11 cellular contexts compared by ENCODE assay signal in genomic region chr10:100482834-100483185, GRCh38. TPM values are rescaled to one million over a fixed set of nuclear protein-coding genes. Genes with fewer than 3 reads are reported as not detected.
DNase-seq lines count a peak whose midpoint lies in the region; ATAC-seq, FAIRE-seq and TF ChIP-seq lines count a peak whose summit lies in the region.
"Had no signal": no experiment of that assay in that cellular context is flagged by ENCODE, and none has a peak within 500 bp of the region (broad histone marks: within the 10 kb centered on the region; RNA-seq: fewer than 3 reads in every experiment).

No MANE protein-coding gene starts in this region.

- H4K20me1 ChIP-seq in H9 (ENCODE audit: control insufficient read depth, insufficient read depth, insufficient read length) = no peaks in the 10 kb centered on the region

- no peak overlapping the region for H3K14ac ChIP-seq in H9 (ENCODE audit: insufficient read depth, low read length)

- no peak for DNase-seq in A549 (ENCODE audit: low read depth in 1 of 2, low spot score in 1 of 2)
- no peak for DNase-seq in H9
- no peak for DNase-seq in adipocyte (ENCODE audit: low read depth)
- DNase-seq in naive B cell = no peak
- no peak for DNase-seq in DMS53 (lab: John Stamatoyannopoulos, UW)
- no peak for DNase-seq in frontal cortex (ENCODE audit: low spot score in 2 of 2)
- DNase-seq in ovary = no peak

- H3K36me3 Mint-ChIP-seq in H9 (ENCODE audit: insufficient read depth in 1 of 3, low read depth in 3 of 3) (peaks cover 2 to 7% (median 5%) of the 10 kb centered on the region in 3 experiments; a peak in 4 of 7 replicates), naive B cell (peaks cover 7 to 9% of the 10 kb centered on the region in 2 donors)

- H3K4ac ChIP-seq in H9 (ENCODE audit: low read depth, low read length) = no peak overlapping the region

- POLR2A ChIA-PET in A549 (lab: Yijun Ruan, JAX) = interaction anchor here (1.0 to 1.2 kb wide), 3 partner anchors 11 to 136 kb away, joined by 3 to 4 read pairs (median 4); partner anchors contain the start of genes HIF1AN and SCD

- CTCF ChIA-PET in A549 (lab: Yijun Ruan, JAX) = interaction anchor here (0.6 to 25.5 kb wide), 34 partner anchors 10 to 1043 kb away, joined by 3 to 381 read pairs (median 6); partner anchors contain the start of genes SEC31B and WNT8B

- no peaks in the 10 kb centered on the region for H3K79me2 ChIP-seq in H9 (ENCODE audit: insufficient read depth, low read length)

- no peaks in the 10 kb centered on the region for H3K79me1 ChIP-seq in H9 (ENCODE audit: insufficient read depth, low read depth, low read length, poor library complexity, severe bottlenecking)

- no peak overlapping the region for H3T11ph ChIP-seq in H9 (ENCODE audit: low read length)

- TF ChIP-seq POLR2A in A549 (IDR thresholded peaks at IDR 0.05; ENCODE audit: low read length) (no peak), ovary (IDR thresholded peaks at IDR 0.05) (no peak)

- TF ChIP-seq EP300 in A549 (IDR thresholded peaks at IDR 0.05) (no peak), ovary (IDR thresholded peaks at IDR 0.05) (no peak)

- H3K4me3 Mint-ChIP-seq in H9 (peak overlapping the region; percentile 57 to 80), naive B cell (peak overlapping the region; percentile 21 to 91 (median 90))

- no peak overlapping the region for H2AK5ac ChIP-seq in H9 (ENCODE audit: insufficient read length, low read length)

- no peak overlapping the region for H3K27ac ChIP-seq in A549
- H3K27ac ChIP-seq in H9 (ENCODE audit: insufficient read length, low read depth, low read length) = no peak overlapping the region
- H3K27ac ChIP-seq in ovary = no peak overlapping the region

- ATAC-seq in A549 = peak; percentile 1; a peak in 2 of 6 replicates
- ATAC-seq in naive B cell (ENCODE audit: low read depth in 2 of 2) = no peak
- no peak for ATAC-seq in HG03097 (IDR thresholded peaks at IDR 0.05; ENCODE audit: low FRiP score, unreplicated experiment)

- 0 out of 5 replicates have a peak, but pooled peaks cover 0 to 3% of the 10 kb centered on the region in 2 experiments for H3K9me3 Mint-ChIP-seq in H9
- H3K9me3 Mint-ChIP-seq in naive B cell = peaks cover 0 to 4% (median 0%) of the 10 kb centered on the region in 7 donors

- WGBS in A549 (ENCODE audit: missing lambda C conversion rate) = 53% methylated on average over 5 of the region's 5 CpGs
- no CpG with 5 or more reads among the region's 5 CpGs for WGBS in H9 (ENCODE audit: extremely low coverage, insufficient read length, low lambda C conversion rate)
- 29% methylated on average over 5 of the region's 5 CpGs for WGBS in ovary, 3 donors

- H3K9ac ChIP-seq in H9 (ENCODE audit: extremely low read depth, insufficient read length, low read length) (no peak overlapping the region), adipocyte (ENCODE audit: low read length) (no peak overlapping the region)

- H3K4me1 ChIP-seq in A549 (0 out of 3 replicates have a peak, but pooled peaks cover 3% of the 10 kb centered on the region), H9 (ENCODE audit: insufficient read depth, low read length) (peaks cover 7% of the 10 kb centered on the region), adipocyte (ENCODE audit: control insufficient read depth, insufficient read depth, low read length) (peaks cover 13% of the 10 kb centered on the region), ovary (ENCODE audit: insufficient read depth) (peaks cover 7% of the 10 kb centered on the region)

- FAIRE-seq in A549 (lab: Jason Lieb, UNC) = no peak
- FAIRE-seq in frontal cortex (lab: Jason Lieb, UNC) = no peak
- FAIRE-seq: G401.6 had no signal

- H3K27me3 Mint-ChIP-seq in H9 (ENCODE audit: low read depth) (peaks cover 96% of the 10 kb centered on the region), naive B cell (peaks cover 20 to 48% (median 36%) of the 10 kb centered on the region in 3 donors)

- no peak overlapping the region for H3K18ac ChIP-seq in H9 (ENCODE audit: insufficient read length, low read depth, low read length)

- H3K27ac Mint-ChIP-seq in H9 = no peak overlapping the region
- H3K27ac Mint-ChIP-seq in naive B cell = peak overlapping the region in 1 of 6 donors; percentile 26

- H3K9me3 ChIP-seq in A549 (no peaks in the 10 kb centered on the region), H9 (ENCODE audit: control insufficient read depth, low read depth, low read length) (no peaks in the 10 kb centered on the region), adipocyte (ENCODE audit: control insufficient read depth, low read length) (no peaks in the 10 kb centered on the region), ovary (no peaks in the 10 kb centered on the region)

- no peak overlapping the region for H3K56ac ChIP-seq in H9 (ENCODE audit: insufficient read length, low read depth, low read length)

- no peak overlapping the region for H3K23ac ChIP-seq in H9 (ENCODE audit: insufficient read length, low read depth, low read length)

- H2BK20ac ChIP-seq in H9 (ENCODE audit: low read depth, low read length, poor library complexity, severe bottlenecking) = no peak overlapping the region

- H2BK120ac ChIP-seq in H9 (ENCODE audit: low read depth, low read length, poor library complexity, severe bottlenecking) = no peak overlapping the region

- no peak overlapping the region for H4K8ac ChIP-seq in H9 (replicated peaks; ENCODE audit: insufficient read length, low read depth, low read length)

- peak overlapping the region; percentile 44 for H3K4me3 ChIP-seq in A549
- peak overlapping the region; percentile 72 for H3K4me3 ChIP-seq in adipocyte (ENCODE audit: low read length)
- H3K4me3 ChIP-seq in ovary = no peak overlapping the region

- no peak overlapping the region for H2BK15ac ChIP-seq in H9 (ENCODE audit: low read depth, low read length)

- H3K36me3 ChIP-seq in adipocyte (ENCODE audit: control insufficient read depth, insufficient read depth, low read length, severe bottlenecking) (peaks cover 7% of the 10 kb centered on the region), ovary (no peaks in the 10 kb centered on the region)

- no peak overlapping the region for H2BK12ac ChIP-seq in H9 (ENCODE audit: insufficient read length, low read depth, low read length)

- H3K27me3 ChIP-seq in H9 (ENCODE audit: insufficient read depth, low read length) = peaks cover 63% of the 10 kb centered on the region
- peaks cover 69% of the 10 kb centered on the region for H3K27me3 ChIP-seq in adipocyte (replicated peaks; ENCODE audit: control insufficient read depth, insufficient read depth, low read length)
- H3K27me3 ChIP-seq in ovary = no peaks in the 10 kb centered on the region

- no peak overlapping the region for H4K91ac ChIP-seq in H9 (ENCODE audit: insufficient read length, low read depth, low read length)

- peaks cover 50 to 52% of the 10 kb centered on the region in 2 experiments for H3K4me1 Mint-ChIP-seq in H9
- peaks cover 10 to 19% (median 14%) of the 10 kb centered on the region in 3 donors for H3K4me1 Mint-ChIP-seq in naive B cell

- H4K5ac ChIP-seq in H9 (ENCODE audit: insufficient read length, low read depth, low read length) = no peak overlapping the region

- no peak for TF ChIP-seq RAD21 in A549 (conservative IDR thresholded peaks at IDR 0.05 in 1 of 2, IDR thresholded peaks at IDR 0.05 in 1 of 2)

- peaks cover 8% of the 10 kb centered on the region for H3K23me2 ChIP-seq in H9 (ENCODE audit: insufficient read length, low read depth, low read length, poor library complexity, severe bottlenecking)

- no peak overlapping the region for H2AFZ ChIP-seq in H9 (ENCODE audit: low read length)

- TF ChIP-seq CTCF in A549 (IDR thresholded peaks at IDR 0.05) (peak; percentile 24; the same call in 1 of the 3 replicates), H9 (conservative IDR thresholded peaks at IDR 0.05) (no peak; the same call in 1 of the 3 replicates), ovary (IDR thresholded peaks at IDR 0.05) (no peak)

- intact Hi-C loops in ovary (cut with DNase I) = no loop called here

- no peak overlapping the region for H2BK5ac ChIP-seq in H9 (ENCODE audit: insufficient read length, low read length)

- peak overlapping the region; percentile 99 for H3K4me2 ChIP-seq in A549
- H3K4me2 ChIP-seq in H9 (ENCODE audit: insufficient read depth, insufficient read length, low read length) = peak overlapping the region; percentile 67

RNA-seq across cellular contexts. Expression of gene WNT8B, which starts 20.0 kb away (rescaled TPM):
- polyA plus RNA-seq in A549 (2011; rRNA removed) (0.05 and 0.08 TPM in 2 replicates), A549 (2017; fragmentation: RNase III; extraction: RNeasy Plus Mini Kit Qiagen cat#74134 plus additional on column Dnase treatment) (0.04 to 0.05 TPM in 2 of 3 replicates, not detected in the other), naive B cell (ENCODE audit: low read depth in 6 of 6) (under 1 TPM in 1 of 6 donors, not detected in 5; 0.17 TPM), ovary (under 1 TPM in 1 of 2 donors, not detected in 1; 0.06 TPM)
- polyA plus RNA-seq in A549 (2012; cell fraction: cytosol; rRNA removed) = 0.01 and 0.03 TPM in 2 replicates
- polyA plus RNA-seq in A549 (2012; cell fraction: nucleus; rRNA removed) = 0.04 TPM in 2 replicates
- not detected in 2 replicates for polyA minus RNA-seq in A549 (2011; rRNA and poly(A)+ RNA removed)
- total RNA-seq in H9 (2021) (not detected in 2 replicates), frontal cortex (not detected), ovary (under 1 TPM in 3 of 7 donors, not detected in 4; 0.13 to 0.36 (median 0.34) TPM)
- total RNA-seq: IMR-90, left ventricle myocardium superior had no signal

RNA-seq across cellular contexts. Expression of gene SEC31B, which starts 36.9 kb away (rescaled TPM):
- 7.1 and 9.2 TPM in 2 replicates for polyA plus RNA-seq in A549 (2011; rRNA removed)
- 2.2 and 2.9 TPM in 2 replicates for polyA plus RNA-seq in A549 (2012; cell fraction: cytosol; rRNA removed)
- polyA plus RNA-seq in A549 (2012; cell fraction: nucleus; rRNA removed) = 29.5 and 40.0 TPM in 2 replicates
- 4.5 to 6.8 TPM (median 6.2 TPM) in 3 replicates for polyA plus RNA-seq in A549 (2017; fragmentation: RNase III; extraction: RNeasy Plus Mini Kit Qiagen cat#74134 plus additional on column Dnase treatment)
- 6.4 and 7.4 TPM in 2 replicates for polyA minus RNA-seq in A549 (2011; rRNA and poly(A)+ RNA removed)
- 6.3 and 6.6 TPM in 2 replicates for total RNA-seq in H9 (2021)
- 1 to 10 TPM in 2 of 6 donors, under 1 TPM in 3, not detected in 1; 0.55 to 1.6 (median 0.83) TPM for polyA plus RNA-seq in naive B cell (ENCODE audit: low read depth in 6 of 6)
- 3.7 TPM for total RNA-seq in frontal cortex
- 10 to 100 TPM in 4 of 7 donors, 1 to 10 TPM in 3; 6.6 to 14.1 (median 10.9) TPM for total RNA-seq in ovary
- polyA plus RNA-seq in ovary = 1 to 10 TPM; 6.1 to 8.1 TPM

RNA-seq across cellular contexts. Expression of gene NDUFB8, which starts 46.9 kb away (rescaled TPM):
- polyA plus RNA-seq in A549 (2011; rRNA removed) (208 and 221 TPM in 2 replicates), A549 (2017; fragmentation: RNase III; extraction: RNeasy Plus Mini Kit Qiagen cat#74134 plus additional on column Dnase treatment) (324 to 355 TPM (median 333 TPM) in 3 replicates), naive B cell (ENCODE audit: low read depth in 6 of 6) (100 to 1,000 TPM; 403 to 762 (median 428) TPM), ovary (100 to 1,000 TPM; 162 to 262 TPM)
- polyA plus RNA-seq in A549 (2012; cell fraction: cytosol; rRNA removed) = 531 and 601 TPM in 2 replicates
- 317 and 358 TPM in 2 replicates for polyA plus RNA-seq in A549 (2012; cell fraction: nucleus; rRNA removed)
- 106 and 136 TPM in 2 replicates for polyA minus RNA-seq in A549 (2011; rRNA and poly(A)+ RNA removed)
- total RNA-seq in H9 (2021) (194 and 205 TPM in 2 replicates), frontal cortex (132 TPM), ovary (100 to 1,000 TPM in 6 of 7 donors, 10 to 100 TPM in 1; 99.4 to 156 (median 150) TPM)

RNA-seq across cellular contexts. Expression of gene HIF1AN, which starts 52.9 kb away (rescaled TPM):
- polyA plus RNA-seq in A549 (2011; rRNA removed) (21.6 and 26.4 TPM in 2 replicates), A549 (2017; fragmentation: RNase III; extraction: RNeasy Plus Mini Kit Qiagen cat#74134 plus additional on column Dnase treatment) (13.4 to 16.4 TPM (median 15.3 TPM) in 3 replicates), naive B cell (ENCODE audit: low read depth in 6 of 6) (10 to 100 TPM; 23.2 to 36.1 (median 29.3) TPM), ovary (10 to 100 TPM in 1 of 2 donors, 1 to 10 TPM in 1; 9.9 to 60.2 TPM)
- polyA plus RNA-seq in A549 (2012; cell fraction: cytosol; rRNA removed) = 3.7 and 4.3 TPM in 2 replicates
- polyA plus RNA-seq in A549 (2012; cell fraction: nucleus; rRNA removed) = 4.0 and 7.1 TPM in 2 replicates
- 24.9 and 26.0 TPM in 2 replicates for polyA minus RNA-seq in A549 (2011; rRNA and poly(A)+ RNA removed)
- total RNA-seq in H9 (2021) (53.8 and 58.7 TPM in 2 replicates), frontal cortex (11.4 TPM), ovary (10 to 100 TPM in 6 of 7 donors, 1 to 10 TPM in 1; 6.3 to 50.0 (median 40.1) TPM)

Comparison
In these comparisons a context has a peak if more than half of its experiments do, and no peak if none do; other contexts are left out.
1. ATAC-seq: peak in A549 (2 of 2); none in naive B cell (0 of 2) and HG03097 (single experiment).